Comparison of ENCODE assay signal across 8 cellular contexts in genomic region chr16:30571444-30572322, GRCh38. TPM values are rescaled to one million over a fixed set of nuclear protein-coding genes. Genes with fewer than 3 reads are reported as not detected.
DNase-seq lines count a peak whose midpoint lies in the region; ATAC-seq and TF ChIP-seq lines count a peak whose summit lies in the region.

TSS of gene ZNF688 (minus strand) at chr16:30571714. CDS start at chr16:30571629, 85 bp downstream.

- H4K8ac ChIP-seq in IMR-90 (ENCODE audit: low read depth in 2 of 2, low read length in 2 of 2), result peak within 1 kb of the TSS; percentile 78 to 98

- BruUV-seq in IMR-90 (replicated peaks; lab: Mats Ljungman, UMichigan), result no TSS peak

- peak within 1 kb of the TSS; percentile 83 for H4K5ac ChIP-seq in IMR-90 (ENCODE audit: low read depth, low read length)

- H3K36me3 ChIP-seq in IMR-90 (ENCODE audit: control insufficient read depth, insufficient read depth, low read length) (no peaks in the 10 kb centered on the region), mucosa of descending colon (ENCODE audit: low read depth) (no peaks in the 10 kb centered on the region)

- H3K56ac ChIP-seq in IMR-90 (ENCODE audit: extremely low read depth, insufficient read depth, low read length), result peak within 1 kb of the TSS; percentile 81

- in situ Hi-C loops in IMR-90 (cut with MboI; ENCODE audit: low sequenced_read_pairs), result loop anchor here (5.0 kb wide), 1 partner anchor 34 kb away; no protein-coding TSS in a partner anchor

- no peaks in the 10 kb centered on the region for H3K27me3 ChIP-seq in IMR-90 (ENCODE audit: control insufficient read depth, insufficient read depth, low read length)

- H2BK120ac ChIP-seq in IMR-90 (ENCODE audit: low read depth, low read length), result peak within 1 kb of the TSS; percentile 78

- peak within 1 kb of the TSS; percentile 79 for H3K9ac ChIP-seq in IMR-90 (ENCODE audit: low read depth, low read length)

- TF ChIP-seq RAD21 in IMR-90 (IDR thresholded peaks at IDR 0.05; ENCODE audit: low read length), result no peak

- TF ChIP-seq CTCF in IMR-90 (conservative IDR thresholded peaks at IDR 0.05; ENCODE audit: low read depth, low read length) (no peak), mucosa of descending colon (IDR thresholded peaks at IDR 0.05) (no peak)

- DNase-seq in D341Med (ENCODE audit: low spot score), result peak; percentile 91
- peak; percentile 96 for DNase-seq in IMR-90
- DNase-seq in OCI-M1 (lab: John Stamatoyannopoulos, UW), result peak; percentile 99
- DNase-seq in activated T-cell treated with anti-CD3 and anti-CD28 coated beads for 4 hours, result peak; percentile 91
- DNase-seq in epithelial cell of prostate (ENCODE audit: low read depth, low spot score), result peak; percentile 72
- peak; percentile 93 to 96 (median 95) for DNase-seq in mucosa of descending colon
- DNase-seq in stimulated activated CD8-positive, alpha-beta memory T cell treated with anti-CD3 and anti-CD28 coated beads, Interleukin-4, amount 100 ng/mL, for 24 hours (ENCODE audit: low read depth), result peak; percentile 88

- H3K18ac ChIP-seq in IMR-90 (ENCODE audit: low read depth, low read length), result peak within 1 kb of the TSS; percentile 26

- intact Hi-C loops in IMR-90 (cut with micrococcal nuclease) (loop anchor here (1.0 kb wide), 2 partner anchors 44 to 122 kb away; no protein-coding TSS in a partner anchor), mucosa of descending colon (cut with DNase I, micrococcal nuclease) (loop anchor here in 1 of 2 donors (10.0 kb wide), 1 partner anchor 63 kb away; no protein-coding TSS in a partner anchor)

- peak within 1 kb of the TSS; percentile 97 for H3K4me2 ChIP-seq in IMR-90 (ENCODE audit: low read depth, low read length)

- peak within 1 kb of the TSS; percentile 90 for H3K14ac ChIP-seq in IMR-90 (replicated peaks; ENCODE audit: low read depth, low read length)

- H3K4me1 ChIP-seq in IMR-90 (ENCODE audit: control insufficient read depth, insufficient read depth, low read length) (peaks cover 9% of the 10 kb centered on the region), mucosa of descending colon (ENCODE audit: low read depth) (peaks cover 33% of the 10 kb centered on the region)

- H3K23ac ChIP-seq in IMR-90 (ENCODE audit: low read depth, low read length), result peak within 1 kb of the TSS; percentile 81

- H4K91ac ChIP-seq in IMR-90 (ENCODE audit: insufficient read depth, low read depth, low read length), result peak within 1 kb of the TSS; percentile 80

- peak within 1 kb of the TSS; percentile 57 for H3K4me3 ChIP-seq in IMR-90 (ENCODE audit: insufficient read depth, low read depth, low read length)
- H3K4me3 ChIP-seq in mucosa of descending colon, result peak within 1 kb of the TSS; percentile 50

- H2AK5ac ChIP-seq in IMR-90 (ENCODE audit: low read depth, low read length), result peak within 1 kb of the TSS; percentile 56; the same call in 1 of the 2 replicates

- peak within 1 kb of the TSS; percentile 88 for H3K4ac ChIP-seq in IMR-90 (ENCODE audit: low read depth, low read length)

- no peaks in the 10 kb centered on the region for H4K20me1 ChIP-seq in IMR-90 (ENCODE audit: insufficient read depth, low read length)

- H2BK15ac ChIP-seq in IMR-90 (ENCODE audit: low read depth, low read length), result peak within 1 kb of the TSS; percentile 67; the same call in 1 of the 3 replicates

- peak within 1 kb of the TSS; percentile 89 for H3K27ac ChIP-seq in IMR-90 (ENCODE audit: insufficient read depth, low read length)
- H3K27ac ChIP-seq in epithelial cell of prostate, result peak within 1 kb of the TSS; percentile 88

- 1% methylated on average over 39 of the region's 67 CpGs; no CpG with 5 or more reads in 1 of the 2 experiments for WGBS in IMR-90 (ENCODE audit: extremely low coverage in 2 of 2, insufficient read length in 1 of 2), 2 experiments

- no peak for TF ChIP-seq POLR2A in IMR-90 (IDR thresholded peaks at IDR 0.05; ENCODE audit: low read depth, low read length)

- no peak within 1 kb of the TSS for H2BK20ac ChIP-seq in IMR-90 (ENCODE audit: low read depth, low read length)

- POLR2A ChIA-PET in IMR-90 (lab: Charles Lee; ENCODE audit: unreplicated experiment), result no interaction called here

- H2AK9ac ChIP-seq in IMR-90 (replicated peaks; ENCODE audit: low read depth, low read length, poor library complexity), result peak within 1 kb of the TSS; percentile 90

- dilution Hi-C loops in IMR-90 (cut with HindIII; ENCODE audit: low sequenced_read_pairs, unreplicated experiment), result no loop called here

- CTCF ChIA-PET in IMR-90 (lab: Yijun Ruan, JAX), result no interaction called here

- peak within 1 kb of the TSS; percentile 81 for H2BK5ac ChIP-seq in IMR-90 (ENCODE audit: low read depth, low read length, poor library complexity, severe bottlenecking)

- H2AFZ ChIP-seq in IMR-90 (replicated peaks; ENCODE audit: low read length, poor library complexity), result peak within 1 kb of the TSS; percentile 94

- peaks cover 5 to 22% of the 10 kb centered on the region in 2 experiments; a peak in 3 of 4 replicates for H3K79me1 ChIP-seq in IMR-90 (ENCODE audit: low read depth in 1 of 2, low read length in 2 of 2)

- H3K9me3 ChIP-seq in IMR-90 (ENCODE audit: control insufficient read depth, insufficient read depth, low read length), result no peaks in the 10 kb centered on the region
- no peaks in the 10 kb centered on the region for H3K9me3 ChIP-seq in mucosa of descending colon

- H3K9me1 ChIP-seq in IMR-90 (ENCODE audit: insufficient read depth, low read length), result no peaks in the 10 kb centered on the region

- peak; percentile 62 for ATAC-seq in GM21515 (IDR thresholded peaks at IDR 0.05; ENCODE audit: unreplicated experiment)
- ATAC-seq in IMR-90 (ENCODE audit: low read depth), result peak; percentile 90
- peak; percentile 86 for ATAC-seq in mucosa of descending colon

TF ChIP-seq in IMR-90, 13 proteins besides CTCF, POLR2A, EP300 and RAD21:
- TF ChIP-seq RFX5 (IDR thresholded peaks at IDR 0.05; ENCODE audit: low read depth, low read length) (no peak), MAFK (IDR thresholded peaks at IDR 0.05; ENCODE audit: low read depth, low read length) (no peak), RCOR1 (IDR thresholded peaks at IDR 0.05; ENCODE audit: insufficient replicate concordance, low read length) (no peak), BHLHE40 (IDR thresholded peaks at IDR 0.05; ENCODE audit: low read depth, low read length) (no peak), SMC3 (IDR thresholded peaks at IDR 0.05; ENCODE audit: low read depth, low read length) (no peak), FOS (IDR thresholded peaks at IDR 0.05; ENCODE audit: low read depth, low read length) (no peak), CHD1 (IDR thresholded peaks at IDR 0.05; ENCODE audit: low read depth, low read length) (no peak), CEBPB (IDR thresholded peaks at IDR 0.05; ENCODE audit: low read depth, low read length) (no peak), MAZ (IDR thresholded peaks at IDR 0.05; ENCODE audit: borderline replicate concordance, low read depth, low read length) (peak; percentile 14; the same call in 1 of the 2 replicates), NFE2L2 (IDR thresholded peaks at IDR 0.05; ENCODE audit: low read depth, low read length) (no peak), USF2 (IDR thresholded peaks at IDR 0.05; ENCODE audit: low read depth, low read length) (no peak), MXI1 (IDR thresholded peaks at IDR 0.05; ENCODE audit: borderline replicate concordance, low read depth, low read length) (peak; percentile 96)
- TF ChIP-seq, protein P1, sequence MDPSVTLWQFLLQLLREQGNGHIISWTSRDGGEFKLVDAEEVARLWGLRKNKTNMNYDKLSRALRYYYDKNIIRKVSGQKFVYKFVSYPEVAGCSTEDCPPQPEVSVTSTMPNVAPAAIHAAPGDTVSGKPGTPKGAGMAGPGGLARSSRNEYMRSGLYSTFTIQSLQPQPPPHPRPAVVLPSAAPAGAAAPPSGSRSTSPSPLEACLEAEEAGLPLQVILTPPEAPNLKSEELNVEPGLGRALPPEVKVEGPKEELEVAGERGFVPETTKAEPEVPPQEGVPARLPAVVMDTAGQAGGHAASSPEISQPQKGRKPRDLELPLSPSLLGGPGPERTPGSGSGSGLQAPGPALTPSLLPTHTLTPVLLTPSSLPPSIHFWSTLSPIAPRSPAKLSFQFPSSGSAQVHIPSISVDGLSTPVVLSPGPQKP (IDR thresholded peaks at IDR 0.05; ENCODE audit: borderline replicate concordance, low read depth, low read length), result no peak

RNA-seq across cellular contexts. Expression of gene ZNF688, which starts in this region (rescaled TPM):
- total RNA-seq in IMR-90 (2012; rRNA removed) (1.7 and 1.8 TPM in 2 replicates), mucosa of descending colon (10 to 100 TPM; 17.0 to 23.0 (median 20.7) TPM)
- 3.7 and 5.5 TPM in 2 replicates for polyA plus RNA-seq in IMR-90 (2012; rRNA removed)
- polyA plus RNA-seq in IMR-90 (2012; cell fraction: cytosol; rRNA removed), result 4.8 and 6.0 TPM in 2 replicates
- polyA plus RNA-seq in IMR-90 (2012; cell fraction: nucleus; rRNA removed; ENCODE audit: low replicate concordance), result 15.2 and 17.9 TPM in 2 replicates

Comparison
In these comparisons a context has a peak if more than half of its experiments do, and no peak if none do; other contexts are left out.
1. Peak in every context shown above with its lines: DNase-seq, ATAC-seq, H3K4me3 ChIP-seq and H3K27ac ChIP-seq.